Comparison of ENCODE assay signal across 10 cellular contexts in genomic region chr3:138775254-138775595, GRCh38. TPM values are rescaled to one million over a fixed set of nuclear protein-coding genes. Genes with fewer than 3 reads are reported as not detected.
A peak's percentile ranks its signal among the peaks of the same experiment; 100 is the strongest.
DNase-seq lines count a peak whose midpoint lies in the region; ATAC-seq and TF ChIP-seq lines count a peak whose summit lies in the region.
"Had no signal": no experiment of that assay in that cellular context is flagged by ENCODE, and none has a peak within 500 bp of the region (broad histone marks: within the 10 kb centered on the region; RNA-seq: fewer than 3 reads in every experiment).

No MANE protein-coding gene starts in this region.

- intact Hi-C loops in CD8-positive, alpha-beta T cell (cut with DNase I, micrococcal nuclease) = loop anchor here in 1 of 2 experiments (10.0 kb wide), 1 partner anchor 140 kb away; no protein-coding TSS in a partner anchor
- intact Hi-C loops in esophagus muscularis mucosa (cut with DNase I) = loop anchor here (10.0 kb wide), 2 partner anchors 60 to 140 kb away; partner anchors contain the start of gene PIK3CB

- DNase-seq in CD8-positive, alpha-beta T cell = no peak
- DNase-seq in SJCRH30 (no peak), esophagus muscularis mucosa (ENCODE audit: extremely low spot score) (no peak), trophoblast cell (no peak), SW 1271 (lab: John Stamatoyannopoulos, UW) (no peak), COLO829 (ENCODE audit: low spot score) (no peak)
- DNase-seq in stimulated activated effector memory CD8-positive, alpha-beta T cell treated with anti-CD3 and anti-CD28 coated beads, Interleukin-12 subunit alpha, Interleukin-12 subunit beta, amount 100 ng/mL, for 72 hours (ENCODE audit: low spot score in 2 of 2) = no peak
- DNase-seq in effector CD8-positive, alpha-beta T cell (lab: John Stamatoyannopoulos, UW) = no peak
- DNase-seq: activated naive CD4-positive, alpha-beta T cell treated with anti-CD3 and anti-CD28 coated beads, Interleukin-2, amount 50 U/mL, for 16 hours had no signal

- no peak overlapping the region for H3K4me3 Mint-ChIP-seq in CD8-positive, alpha-beta T cell
- no peak overlapping the region for H3K4me3 Mint-ChIP-seq in stimulated activated effector memory CD8-positive, alpha-beta T cell treated with anti-CD3 and anti-CD28 coated beads, Interleukin-12 subunit alpha, Interleukin-12 subunit beta, amount 100 ng/mL, for 72 hours

- no peak overlapping the region for H3K9ac ChIP-seq in trophoblast cell (ENCODE audit: low read length)

- H3K4me1 ChIP-seq in CD8-positive, alpha-beta T cell (ENCODE audit: insufficient read depth, low read length) = peaks cover 1% of the 10 kb centered on the region
- H3K4me1 ChIP-seq in SJCRH30 (peaks cover 17% of the 10 kb centered on the region), esophagus muscularis mucosa (peaks cover 21 to 30% (median 27%) of the 10 kb centered on the region in 4 donors), trophoblast cell (ENCODE audit: control insufficient read depth in 1 of 2, insufficient read depth in 2 of 2, low read length in 2 of 2) (peaks cover 3% of the 10 kb centered on the region in 2 experiments)

- no peaks in the 10 kb centered on the region for H3K27me3 Mint-ChIP-seq in CD8-positive, alpha-beta T cell (ENCODE audit: low read depth)

- H3K27ac Mint-ChIP-seq in CD8-positive, alpha-beta T cell = peak overlapping the region; percentile 49
- H3K27ac Mint-ChIP-seq in stimulated activated effector memory CD8-positive, alpha-beta T cell treated with anti-CD3 and anti-CD28 coated beads, Interleukin-12 subunit alpha, Interleukin-12 subunit beta, amount 100 ng/mL, for 72 hours = no peak overlapping the region

- no peak overlapping the region for H2AK5ac ChIP-seq in trophoblast cell (ENCODE audit: low read length)

- 55% methylated on average over 4 of the region's 4 CpGs for WGBS in esophagus muscularis mucosa
- no CpG with 5 or more reads among the region's 4 CpGs for WGBS in trophoblast cell (ENCODE audit: extremely low coverage, insufficient coverage, insufficient read length)

- H3K14ac ChIP-seq in trophoblast cell (ENCODE audit: low read length) = no peak overlapping the region

- no peak for TF ChIP-seq CTCF in CD8-positive, alpha-beta T cell (IDR thresholded peaks at IDR 0.05)
- no peak for TF ChIP-seq CTCF in esophagus muscularis mucosa (IDR thresholded peaks at IDR 0.05)

- no peaks in the 10 kb centered on the region for H3K9me3 ChIP-seq in CD8-positive, alpha-beta T cell (ENCODE audit: low read length)
- no peaks in the 10 kb centered on the region for H3K9me3 ChIP-seq in SJCRH30 (replicated peaks)
- H3K9me3 ChIP-seq in esophagus muscularis mucosa = no peaks in the 10 kb centered on the region
- no peaks in the 10 kb centered on the region for H3K9me3 ChIP-seq in trophoblast cell (ENCODE audit: insufficient read depth, low read depth, low read length)

- H3K36me3 Mint-ChIP-seq in CD8-positive, alpha-beta T cell = peaks cover 20% of the 10 kb centered on the region
- H3K36me3 Mint-ChIP-seq in stimulated activated effector memory CD8-positive, alpha-beta T cell treated with anti-CD3 and anti-CD28 coated beads, Interleukin-12 subunit alpha, Interleukin-12 subunit beta, amount 100 ng/mL, for 72 hours = no peaks in the 10 kb centered on the region

- H3K9me3 Mint-ChIP-seq in CD8-positive, alpha-beta T cell = no peaks in the 10 kb centered on the region
- no peaks in the 10 kb centered on the region for H3K9me3 Mint-ChIP-seq in stimulated activated effector memory CD8-positive, alpha-beta T cell treated with anti-CD3 and anti-CD28 coated beads, Interleukin-12 subunit alpha, Interleukin-12 subunit beta, amount 100 ng/mL, for 72 hours

- peaks cover 3% of the 10 kb centered on the region for H3K79me1 ChIP-seq in trophoblast cell (ENCODE audit: low read length)

- POLR2A ChIA-PET in CD8-positive, alpha-beta T cell (lab: Charles Lee) = interaction anchor here (0.6 kb wide), 1 partner anchor 55 kb away, joined by 4 read pairs; no protein-coding TSS in a partner anchor

- no peak overlapping the region for H3K27ac ChIP-seq in CD8-positive, alpha-beta T cell (ENCODE audit: low read depth, low read length)
- H3K27ac ChIP-seq in SJCRH30 = peak overlapping the region; percentile 13; the same call in 1 of the 2 replicates
- H3K27ac ChIP-seq in esophagus muscularis mucosa (replicated peaks in 1 of 4) = peak overlapping the region; percentile 53 to 64 (median 60)
- H3K27ac ChIP-seq in trophoblast cell (ENCODE audit: low read depth, low read length) = no peak overlapping the region
- H3K27ac ChIP-seq: HL-60 had no signal

- no peak overlapping the region for H4K12ac ChIP-seq in trophoblast cell (ENCODE audit: low read depth, low read length)

- peaks cover 30% of the 10 kb centered on the region for H3K4me1 Mint-ChIP-seq in CD8-positive, alpha-beta T cell (ENCODE audit: low read depth)
- H3K4me1 Mint-ChIP-seq in stimulated activated effector memory CD8-positive, alpha-beta T cell treated with anti-CD3 and anti-CD28 coated beads, Interleukin-12 subunit alpha, Interleukin-12 subunit beta, amount 100 ng/mL, for 72 hours = peaks cover 17% of the 10 kb centered on the region

- H3K4ac ChIP-seq in trophoblast cell (ENCODE audit: low read depth, low read length) = no peak overlapping the region

- no peak overlapping the region for H2BK120ac ChIP-seq in trophoblast cell (ENCODE audit: insufficient read depth, low read length, poor library complexity)

- H2AFZ ChIP-seq in trophoblast cell (ENCODE audit: insufficient read depth, low read length, poor library complexity) = no peak overlapping the region

- CTCF ChIA-PET in CD8-positive, alpha-beta T cell (lab: Charles Lee) = interaction anchor here (0.5 kb wide), 1 partner anchor 63 kb away, joined by 3 read pairs; no protein-coding TSS in a partner anchor

- TF ChIP-seq EP300 in esophagus muscularis mucosa (IDR thresholded peaks at IDR 0.05) = no peak

- no peaks in the 10 kb centered on the region for H3K79me2 ChIP-seq in trophoblast cell (ENCODE audit: control insufficient read depth, insufficient read depth, low read length, poor library complexity)

- H3K27me3 ChIP-seq in CD8-positive, alpha-beta T cell (ENCODE audit: insufficient read depth, low read length) = no peaks in the 10 kb centered on the region
- H3K27me3 ChIP-seq in SJCRH30 (no peaks in the 10 kb centered on the region), esophagus muscularis mucosa (no peaks in the 10 kb centered on the region), trophoblast cell (ENCODE audit: insufficient read depth, low read length) (no peaks in the 10 kb centered on the region)

- no peak overlapping the region for H3K23ac ChIP-seq in trophoblast cell (ENCODE audit: low read length)

- no peak overlapping the region for H3K4me3 ChIP-seq in CD8-positive, alpha-beta T cell (ENCODE audit: low read depth, low read length)
- no peak overlapping the region for H3K4me3 ChIP-seq in SJCRH30
- no peak overlapping the region for H3K4me3 ChIP-seq in esophagus muscularis mucosa
- H3K4me3 ChIP-seq in trophoblast cell (ENCODE audit: low read depth, low read length) = no peak overlapping the region

- no peak for TF ChIP-seq POLR2A in esophagus muscularis mucosa (IDR thresholded peaks at IDR 0.05; ENCODE audit: low read depth)

- H4K91ac ChIP-seq in trophoblast cell (ENCODE audit: low read depth, low read length) = peak overlapping the region; percentile 69

- peaks cover 3% of the 10 kb centered on the region for H3K36me3 ChIP-seq in CD8-positive, alpha-beta T cell (ENCODE audit: insufficient read depth, low read length)
- H3K36me3 ChIP-seq in SJCRH30 = no peaks in the 10 kb centered on the region
- peaks cover 0 to 3% (median 0%) of the 10 kb centered on the region in 4 donors for H3K36me3 ChIP-seq in esophagus muscularis mucosa
- no peaks in the 10 kb centered on the region for H3K36me3 ChIP-seq in trophoblast cell (ENCODE audit: control insufficient read depth in 1 of 2, insufficient read depth in 2 of 2, low read length in 2 of 2)

- H4K8ac ChIP-seq in trophoblast cell (ENCODE audit: low read depth, low read length) = no peak overlapping the region

- no peak overlapping the region for H3K4me2 ChIP-seq in trophoblast cell (ENCODE audit: low read length)

- H2BK5ac ChIP-seq in trophoblast cell (ENCODE audit: low read depth, low read length, poor library complexity) = no peak overlapping the region

- no peak for ATAC-seq in CD8-positive, alpha-beta T cell
- no peak for ATAC-seq in stimulated activated effector memory CD8-positive, alpha-beta T cell treated with anti-CD3 and anti-CD28 coated beads, Interleukin-12 subunit alpha, Interleukin-12 subunit beta, amount 100 ng/mL, for 72 hours

- peak overlapping the region; percentile 70 for H2BK12ac ChIP-seq in trophoblast cell (ENCODE audit: low read length)

- no peak overlapping the region for H3K18ac ChIP-seq in trophoblast cell (ENCODE audit: low read length)

RNA-seq across cellular contexts. Expression of gene PIK3CB, which starts 59.5 kb away (rescaled TPM):
- 10 to 100 TPM; 14.7 to 15.0 TPM for total RNA-seq in CD8-positive, alpha-beta T cell
- 4.9 and 5.6 TPM in 2 replicates for total RNA-seq in SJCRH30 (2014; rRNA removed; shearing (Covaris generic))
- 10 to 100 TPM; 32.1 to 42.7 (median 36.6) TPM for total RNA-seq in esophagus muscularis mucosa
- 27.8 and 28.9 TPM in 2 replicates for polyA plus RNA-seq in trophoblast cell (2013)

Comparison
In these comparisons a context has a peak if more than half of its experiments do, and no peak if none do; other contexts are left out.
1. H3K27ac ChIP-seq: peak in SJCRH30 (single experiment) and esophagus muscularis mucosa (4 of 4); none in CD8-positive, alpha-beta T cell (single experiment) and trophoblast cell (single experiment).